In genomic region chr11:57667065-57667714, GRCh38 we compare ENCODE assay signal across 8 cellular contexts. TPM values are rescaled to one million over a fixed set of nuclear protein-coding genes. Genes with fewer than 3 reads are reported as not detected.
A peak's percentile ranks its signal among the peaks of the same experiment; 100 is the strongest.
DNase-seq lines count a peak whose midpoint lies in the region; ATAC-seq lines count a peak whose summit lies in the region.

No MANE protein-coding gene starts in this region.

- H3K9ac ChIP-seq in BLaER1 treated with 17β-estradiol and CSF1 and Interleukin-3, amounts not matched to agents 10 nM and 100 nM: peak overlapping the region; percentile 93 to 100 (median 98)

- H3K9me3 Mint-ChIP-seq in activated CD4-positive, alpha-beta T cell treated with anti-CD3 and anti-CD28 coated beads, Interleukin-2, amount 10 ng/mL, durations not matched to agents 7 days and 5 days: no peaks in the 10 kb centered on the region

- peaks cover 18 to 44% (median 27%) of the 10 kb centered on the region in 10 experiments for H3K4me1 ChIP-seq in BLaER1 treated with 17β-estradiol and CSF1 and Interleukin-3, amounts not matched to agents 10 nM and 100 nM

- peak overlapping the region; percentile 74 to 91 (median 88) for H3K4me2 ChIP-seq in BLaER1 treated with 17β-estradiol and CSF1 and Interleukin-3, amounts not matched to agents 10 nM and 100 nM

- peaks cover 26 to 49% (median 35%) of the 10 kb centered on the region in 11 experiments; a peak in 21 of 22 replicates for H4K20me1 ChIP-seq in BLaER1 treated with 17β-estradiol and CSF1 and Interleukin-3, amounts not matched to agents 10 nM and 100 nM

- peak overlapping the region; percentile 98 for H3K27ac Mint-ChIP-seq in activated CD4-positive, alpha-beta T cell treated with anti-CD3 and anti-CD28 coated beads, Interleukin-2, amount 10 ng/mL, durations not matched to agents 7 days and 5 days

- POLR2A ChIA-PET in activated CD4-positive, alpha-beta T cell treated with anti-CD3 and anti-CD28 coated beads, Interleukin-2, amount 10 ng/mL, durations not matched to agents 7 days and 5 days (lab: Charles Lee): interaction anchor here (0.6 kb wide), 1 partner anchor 19 kb away, joined by 3 read pairs; no protein-coding TSS in a partner anchor

- H3K27ac ChIP-seq in BLaER1 treated with 17β-estradiol and CSF1 and Interleukin-3, amounts not matched to agents 10 nM and 100 nM: peak overlapping the region; percentile 96 to 100 (median 98)

- H3K4me3 ChIP-seq in BLaER1 treated with 17β-estradiol and CSF1 and Interleukin-3, amounts not matched to agents 10 nM and 100 nM: peak overlapping the region; percentile 76 to 99 (median 96)

- peaks cover 24% of the 10 kb centered on the region for H3K36me3 Mint-ChIP-seq in activated CD4-positive, alpha-beta T cell treated with anti-CD3 and anti-CD28 coated beads, Interleukin-2, amount 10 ng/mL, durations not matched to agents 7 days and 5 days (ENCODE audit: low read depth)

- H3K4me1 Mint-ChIP-seq in activated CD4-positive, alpha-beta T cell treated with anti-CD3 and anti-CD28 coated beads, Interleukin-2, amount 10 ng/mL, durations not matched to agents 7 days and 5 days: peaks cover 47% of the 10 kb centered on the region

- no peaks in the 10 kb centered on the region for H3K27me3 Mint-ChIP-seq in activated CD4-positive, alpha-beta T cell treated with anti-CD3 and anti-CD28 coated beads, Interleukin-2, amount 10 ng/mL, durations not matched to agents 7 days and 5 days

- no peaks in the 10 kb centered on the region for H3K9me3 ChIP-seq in BLaER1 treated with 17β-estradiol and CSF1 and Interleukin-3, amounts not matched to agents 10 nM and 100 nM (replicated peaks in 1 of 11)

- peaks cover 13 to 30% (median 19%) of the 10 kb centered on the region in 11 experiments for H3K36me3 ChIP-seq in BLaER1 treated with 17β-estradiol and CSF1 and Interleukin-3, amounts not matched to agents 10 nM and 100 nM

- peak overlapping the region; percentile 99 for H3K4me3 Mint-ChIP-seq in activated CD4-positive, alpha-beta T cell treated with anti-CD3 and anti-CD28 coated beads, Interleukin-2, amount 10 ng/mL, durations not matched to agents 7 days and 5 days

- ATAC-seq in GM19328 (IDR thresholded peaks at IDR 0.05; ENCODE audit: unreplicated experiment) (peak; percentile 59), HG03469 (IDR thresholded peaks at IDR 0.05; ENCODE audit: unreplicated experiment) (peak; percentile 43)

- CTCF ChIA-PET in activated CD4-positive, alpha-beta T cell treated with anti-CD3 and anti-CD28 coated beads, Interleukin-2, amount 10 ng/mL, durations not matched to agents 7 days and 5 days (lab: Charles Lee): interaction anchor here (0.8 to 2.2 kb wide), 7 partner anchors 10 to 329 kb away, joined by 3 to 7 read pairs (median 4); partner anchors contain the start of genes CLP1, P2RX3 and UBE2L6

- DNase-seq in NCI-H526 (lab: John Stamatoyannopoulos, UW): peak; percentile 99
- peak; percentile 96 for DNase-seq in activated CD4-positive, alpha-beta T cell treated with anti-CD3 and anti-CD28 coated beads, Interleukin-2, amount 10 ng/mL, durations not matched to agents 7 days and 5 days
- DNase-seq in cortex of kidney (lab: John Stamatoyannopoulos, UW): peak; percentile 10
- DNase-seq in left kidney (ENCODE audit: low read depth, low spot score): peak; percentile 99
- DNase-seq in stimulated activated CD4-positive, alpha-beta T cell treated with anti-CD3 and anti-CD28 coated beads, Interleukin-1b, Interleukin-23, amount 100 ng/mL, for 48 hours: peak; percentile 96

- no peaks in the 10 kb centered on the region for H3K27me3 ChIP-seq in BLaER1 treated with 17β-estradiol and CSF1 and Interleukin-3, amounts not matched to agents 10 nM and 100 nM

RNA-seq across cellular contexts. Expression of gene ZDHHC5, which starts 0.7 kb away (rescaled TPM):
- total RNA-seq in activated CD4-positive, alpha-beta T cell treated with anti-CD3 and anti-CD28 coated beads, Interleukin-2, amount 10 ng/mL, durations not matched to agents 7 days and 5 days: 10 to 100 TPM; 62.9 to 65.5 TPM

RNA-seq across cellular contexts. Expression of gene CLP1, which starts 9.6 kb away (rescaled TPM):
- 10 to 100 TPM; 17.1 to 21.2 TPM for total RNA-seq in activated CD4-positive, alpha-beta T cell treated with anti-CD3 and anti-CD28 coated beads, Interleukin-2, amount 10 ng/mL, durations not matched to agents 7 days and 5 days

RNA-seq across cellular contexts. Expression of gene YPEL4, which starts 17.5 kb away (rescaled TPM):
- under 1 TPM; 0.17 to 0.19 TPM for total RNA-seq in activated CD4-positive, alpha-beta T cell treated with anti-CD3 and anti-CD28 coated beads, Interleukin-2, amount 10 ng/mL, durations not matched to agents 7 days and 5 days

RNA-seq across cellular contexts. Expression of gene MED19, which starts 44.8 kb away (rescaled TPM):
- 10 to 100 TPM; 11.8 to 12.2 TPM for total RNA-seq in activated CD4-positive, alpha-beta T cell treated with anti-CD3 and anti-CD28 coated beads, Interleukin-2, amount 10 ng/mL, durations not matched to agents 7 days and 5 days

RNA-seq across cellular contexts. Expression of gene TMX2, which starts 45.2 kb away (rescaled TPM):
- 10 to 100 TPM; 62.9 to 74.2 TPM for total RNA-seq in activated CD4-positive, alpha-beta T cell treated with anti-CD3 and anti-CD28 coated beads, Interleukin-2, amount 10 ng/mL, durations not matched to agents 7 days and 5 days

Comparison
In these comparisons a context has a peak if more than half of its experiments do, and no peak if none do; other contexts are left out.
1. Peak in every context shown above with its lines: DNase-seq, ATAC-seq, H3K4me3 ChIP-seq and H3K27ac ChIP-seq.
2. DNase-seq: peak in every context shown above with its lines; median percentile 99 in NCI-H526; 99 in left kidney; 96 in activated CD4-positive, alpha-beta T cell treated with anti-CD3 and anti-CD28 coated beads, Interleukin-2, amount 10 ng/mL, durations not matched to agents 7 days and 5 days; 96 in stimulated activated CD4-positive, alpha-beta T cell treated with anti-CD3 and anti-CD28 coated beads, Interleukin-1b, Interleukin-23, amount 100 ng/mL, for 48 hours; 10 in cortex of kidney.